ENCODE assay signal across 30 cellular contexts in the genomic region with DNA sequence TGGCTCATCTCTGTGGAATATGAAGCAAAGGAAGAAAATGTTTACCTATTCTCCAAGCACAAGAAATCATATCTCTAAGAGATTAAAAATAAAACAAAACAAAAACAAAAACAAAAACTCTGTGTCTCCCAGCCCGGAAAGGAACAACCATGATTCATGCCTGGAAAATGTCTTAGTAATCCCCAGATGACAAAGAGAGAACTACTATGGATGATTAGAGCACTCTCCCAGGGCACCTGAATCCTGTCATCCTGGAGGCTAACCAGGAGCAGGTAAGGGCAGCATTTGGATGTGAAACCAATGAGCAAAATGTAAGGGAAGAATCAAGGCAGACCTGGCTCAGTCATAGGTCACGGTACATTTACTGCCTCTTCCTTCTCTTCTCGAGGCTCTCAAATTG. TPM values are rescaled to one million over a fixed set of nuclear protein-coding genes. Genes with fewer than 3 reads are reported as not detected.
A peak's percentile ranks its signal among the peaks of the same experiment; 100 is the strongest.
DNase-seq lines count a peak whose midpoint lies in the region; ATAC-seq, FAIRE-seq and TF ChIP-seq lines count a peak whose summit lies in the region.
"Had no signal": no experiment of that assay in that cellular context is flagged by ENCODE, and none has a peak within 500 bp of the region (broad histone marks: within the 10 kb centered on the region; RNA-seq: fewer than 3 reads in every experiment).

No MANE protein-coding gene starts in this region.

- H3K27ac ChIP-seq in breast epithelium = no peak overlapping the region
- no peak overlapping the region for H3K27ac ChIP-seq in kidney (ENCODE audit: low read depth in 2 of 2, low read length in 2 of 2)
- H3K27ac ChIP-seq in upper lobe of left lung = no peak overlapping the region
- H3K27ac ChIP-seq: BLaER1, heart left ventricle, tibial nerve had no signal

- no TSS peak for BruUV-seq in MCF 10A (replicated peaks; lab: Mats Ljungman, UMichigan)

- no peak overlapping the region for H3K27ac Mint-ChIP-seq in MCF 10A (ENCODE audit: low read depth, unreplicated experiment)
- H3K27ac Mint-ChIP-seq: naive B cell had no signal

- no peaks in the 10 kb centered on the region for H3K9me3 Mint-ChIP-seq in MCF 10A (ENCODE audit: unreplicated experiment)
- H3K9me3 Mint-ChIP-seq: central memory CD8-positive, alpha-beta T cell; T-cell had no signal

- FAIRE-seq in bronchial epithelial cell (lab: Jason Lieb, UNC) (peak; percentile 28), kidney (lab: Jason Lieb, UNC) (peak; percentile 15)
- FAIRE-seq: A204.1, G401.6, GM19239 had no signal

- DNase-seq in MCF 10A (ENCODE audit: unreplicated experiment) (peak; percentile 9), breast epithelium (ENCODE audit: low spot score in 2 of 2) (no peak), bronchial epithelial cell (ENCODE audit: low read depth) (peak; percentile 62), kidney (no peak), upper lobe of left lung (no peak)
- no peak for DNase-seq in activated CD4-positive, alpha-beta T cell treated with anti-CD3 and anti-CD28 coated beads for 48 hours
- DNase-seq: activated CD4-positive, alpha-beta T cell treated with anti-CD3 and anti-CD28 coated beads, Interleukin-2, amount 50 U/mL, for 4 hours; activated naive CD4-positive, alpha-beta T cell; amygdala; effector CD8-positive, alpha-beta T cell; H7; heart left ventricle; naive B cell; NCI-H1930; NCI-H510A treated with DMSO at 0.1 percent for 48 hours; SHP77; stimulated activated naive CD4-positive, alpha-beta T cell treated with Interleukin-2 at 50 U/mL for 16 hours; T-cell had no signal

- H3K27me3 Mint-ChIP-seq in MCF 10A (ENCODE audit: insufficient read depth, unreplicated experiment) = peaks cover 33% of the 10 kb centered on the region

- intact Hi-C loops in MCF 10A (cut with micrococcal nuclease) (no loop called here), breast epithelium (cut with DNase I; ENCODE audit: low total_unique reads) (no loop called here), kidney (cut with DNase I) (no loop called here)

- H3K36me3 Mint-ChIP-seq in MCF 10A (ENCODE audit: insufficient read depth, unreplicated experiment) = no peaks in the 10 kb centered on the region
- H3K36me3 Mint-ChIP-seq: naive B cell, T-cell had no signal

- H3K9ac ChIP-seq in kidney (ENCODE audit: low read length in 2 of 2) = no peak overlapping the region
- H3K9ac ChIP-seq: BLaER1 had no signal

- TF ChIP-seq POLR2A in breast epithelium (IDR thresholded peaks at IDR 0.05) = no peak
- no peak for TF ChIP-seq POLR2A in upper lobe of left lung (IDR thresholded peaks at IDR 0.05)

- no peak for TF ChIP-seq EP300 in upper lobe of left lung (IDR thresholded peaks at IDR 0.05)

- no peak overlapping the region for H3K4me3 Mint-ChIP-seq in MCF 10A (ENCODE audit: unreplicated experiment)
- H3K4me3 Mint-ChIP-seq: central memory CD8-positive, alpha-beta T cell had no signal

- ATAC-seq in upper lobe of left lung (ENCODE audit: low FRiP score in 2 of 2) (no peak), HG02852 (IDR thresholded peaks at IDR 0.05; ENCODE audit: unreplicated experiment) (no peak), GM18502 (IDR thresholded peaks at IDR 0.05; ENCODE audit: poor library complexity, unreplicated experiment) (no peak)
- ATAC-seq: heart left ventricle, sciatic nerve, T-cell had no signal

- CTCF ChIA-PET in MCF 10A (lab: Yijun Ruan, JAX) = interaction anchor here (0.6 to 1.2 kb wide), 3 partner anchors 97 to 1698 kb away, joined by 3 to 4 read pairs (median 3); no protein-coding TSS in a partner anchor

- no peaks in the 10 kb centered on the region for H3K9me3 ChIP-seq in breast epithelium
- H3K9me3 ChIP-seq in kidney (ENCODE audit: control insufficient read depth in 1 of 2, low read length in 2 of 2) = no peaks in the 10 kb centered on the region
- H3K9me3 ChIP-seq in upper lobe of left lung = no peaks in the 10 kb centered on the region
- H3K9me3 ChIP-seq: BLaER1, heart left ventricle, tibial nerve had no signal

- POLR2A ChIA-PET in MCF 10A (lab: Yijun Ruan, JAX) = interaction anchor here (0.7 kb wide), 1 partner anchor 455 kb away, joined by 3 read pairs; no protein-coding TSS in a partner anchor

- H3K4me3 ChIP-seq in breast epithelium (no peak overlapping the region), bronchial epithelial cell (ENCODE audit: low read depth, low read length) (no peak overlapping the region), kidney (ENCODE audit: low read length in 2 of 2) (no peak overlapping the region), upper lobe of left lung (no peak overlapping the region)
- H3K4me3 ChIP-seq: BLaER1, heart left ventricle, tibial nerve had no signal

- no peaks in the 10 kb centered on the region for H3K36me3 ChIP-seq in breast epithelium
- H3K36me3 ChIP-seq in bronchial epithelial cell (ENCODE audit: control insufficient read depth, insufficient read depth, low read length) = no peaks in the 10 kb centered on the region
- no peaks in the 10 kb centered on the region for H3K36me3 ChIP-seq in kidney (ENCODE audit: control insufficient read depth in 1 of 2, insufficient read depth in 2 of 2, low read length in 2 of 2)
- no peaks in the 10 kb centered on the region for H3K36me3 ChIP-seq in upper lobe of left lung
- H3K36me3 ChIP-seq: BLaER1, heart left ventricle, tibial nerve had no signal

- peaks cover 6% of the 10 kb centered on the region for H3K4me1 Mint-ChIP-seq in MCF 10A (ENCODE audit: insufficient read depth, unreplicated experiment)

- H3K4me1 ChIP-seq in breast epithelium = no peaks in the 10 kb centered on the region
- peaks cover 0 to 2% of the 10 kb centered on the region in 2 donors for H3K4me1 ChIP-seq in kidney (ENCODE audit: control insufficient read depth in 1 of 2, insufficient read depth in 1 of 2, low read depth in 1 of 2, low read length in 2 of 2)
- H3K4me1 ChIP-seq in upper lobe of left lung = peaks cover 0 to 7% (median 0%) of the 10 kb centered on the region in 4 donors

- WGBS in upper lobe of left lung, 2 donors = 83 to 84% methylated on average over 3 of the region's 3 CpGs

- TF ChIP-seq CTCF in MCF 10A (IDR thresholded peaks at IDR 0.05; ENCODE audit: unreplicated experiment) = no peak
- no peak for TF ChIP-seq CTCF in breast epithelium (IDR thresholded peaks at IDR 0.05)
- no peak for TF ChIP-seq CTCF in bronchial epithelial cell (IDR thresholded peaks at IDR 0.05; ENCODE audit: insufficient read depth, low read length, severe bottlenecking)
- no peak for TF ChIP-seq CTCF in kidney (IDR thresholded peaks at IDR 0.05; ENCODE audit: borderline replicate concordance, extremely low read depth, insufficient read depth)
- no peak for TF ChIP-seq CTCF in upper lobe of left lung (IDR thresholded peaks at IDR 0.05)

- H3K27me3 ChIP-seq in breast epithelium (peaks cover 0 to 39% of the 10 kb centered on the region in 2 donors), bronchial epithelial cell (ENCODE audit: control insufficient read depth, insufficient read depth, low read length) (no peaks in the 10 kb centered on the region), upper lobe of left lung (no peaks in the 10 kb centered on the region)

RNA-seq across cellular contexts. Expression of gene AKAP4, which starts 1.7 kb away (rescaled TPM):
- total RNA-seq in MCF 10A (2022) (not detected in 2 replicates), breast epithelium (not detected), bronchial epithelial cell (not detected in 2 replicates), kidney (not detected), upper lobe of left lung (not detected)
- polyA plus RNA-seq in kidney (ENCODE audit: insufficient read depth, low read depth, low replicate concordance) = not detected
- total RNA-seq: fibroblast of lung, H7, heart left ventricle, lung microvascular endothelial cell, osteocyte, sciatic nerve, T-cell, tibial nerve had no signal
- polyA plus RNA-seq: fibroblast of lung, heart left ventricle had no signal

RNA-seq across cellular contexts. Expression of gene CCNB3, which starts 2.0 kb away (rescaled TPM):
- total RNA-seq in MCF 10A (2022) (0.17 and 0.68 TPM in 2 replicates), breast epithelium (1 to 10 TPM in 1 of 3 donors, under 1 TPM in 2; 0.33 to 1.3 (median 0.59) TPM), bronchial epithelial cell (under 0.01 TPM in 2 replicates), kidney (1.5 TPM), upper lobe of left lung (1 to 10 TPM in 3 of 6 donors, under 1 TPM in 3; 0.77 to 5.2 (median 1.4) TPM)
- 0.41 TPM for polyA plus RNA-seq in kidney (ENCODE audit: insufficient read depth, low read depth, low replicate concordance)

Comparison
In these comparisons a context has a peak if more than half of its experiments do, and no peak if none do; other contexts are left out.
1. DNase-seq: peak in MCF 10A (single experiment) and bronchial epithelial cell (single experiment); none in breast epithelium (0 of 2), kidney (single experiment), upper lobe of left lung (0 of 2) and activated CD4-positive, alpha-beta T cell treated with anti-CD3 and anti-CD28 coated beads for 48 hours (single experiment).